Comparison of ENCODE assay signal across 9 cellular contexts in the genomic region with DNA sequence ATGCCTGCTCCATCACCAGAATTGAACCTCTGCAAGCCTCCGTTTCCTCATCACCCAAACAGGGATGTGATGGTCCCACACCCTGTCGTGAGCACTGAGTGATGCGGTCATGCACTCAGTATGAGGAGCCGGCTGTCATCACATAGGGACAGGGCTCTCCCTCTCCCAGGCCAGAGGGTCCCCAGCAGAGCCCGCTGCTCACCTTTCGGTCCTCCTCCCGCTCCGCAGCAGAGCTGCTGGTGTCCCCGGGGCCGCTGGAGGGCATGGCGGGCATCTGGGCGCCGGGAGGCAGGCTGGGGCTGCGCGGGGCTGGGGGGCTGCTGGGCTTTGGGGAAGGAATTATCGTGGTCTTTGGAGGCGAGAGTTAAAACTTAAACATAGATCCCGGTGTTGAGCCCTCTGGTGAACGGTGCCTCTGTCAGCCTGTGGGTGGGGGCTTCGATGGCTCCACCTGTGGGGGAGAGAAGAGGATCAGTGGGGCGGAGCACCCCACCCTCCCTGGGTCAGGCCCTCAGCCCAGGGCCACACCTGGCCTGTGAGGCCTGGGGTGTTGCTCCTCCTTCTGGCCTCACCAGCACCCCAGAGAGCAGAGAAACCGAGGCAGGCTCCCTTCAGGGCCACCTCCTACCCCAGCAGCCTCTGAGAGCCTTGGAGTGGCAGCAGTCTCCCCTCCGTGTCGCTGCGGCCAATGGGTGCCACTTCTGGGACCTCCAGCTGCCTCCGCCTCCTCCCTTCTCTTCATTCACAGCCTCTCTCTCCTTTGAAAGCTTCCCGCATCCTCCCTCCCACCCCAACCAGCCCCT. TPM values are rescaled to one million over a fixed set of nuclear protein-coding genes. Genes with fewer than 3 reads are reported as not detected.
DNase-seq lines count a peak whose midpoint lies in the region; ATAC-seq and TF ChIP-seq lines count a peak whose summit lies in the region.
"Had no signal": no experiment of that assay in that cellular context is flagged by ENCODE, and none has a peak within 500 bp of the region (broad histone marks: within the 10 kb centered on the region; RNA-seq: fewer than 3 reads in every experiment).

No MANE protein-coding gene starts in this region.

- H3K79me2 ChIP-seq in Karpas-422 (ENCODE audit: low read length): no peaks in the 10 kb centered on the region

- H3K4me1 ChIP-seq in heart right ventricle (peaks cover 27 to 94% (median 75%) of the 10 kb centered on the region in 9 donors), tibial nerve (peaks cover 0 to 84% (median 28%) of the 10 kb centered on the region in 4 donors), Karpas-422 (ENCODE audit: low read length) (no peaks in the 10 kb centered on the region)

- H3K9me3 ChIP-seq in heart right ventricle (no peaks in the 10 kb centered on the region), WERI-Rb-1 (ENCODE audit: severe bottlenecking) (no peaks in the 10 kb centered on the region), tibial nerve (no peaks in the 10 kb centered on the region), Karpas-422 (ENCODE audit: low read length) (no peaks in the 10 kb centered on the region)
- H3K9me3 ChIP-seq: tibial artery had no signal

- no peak overlapping the region for H2AFZ ChIP-seq in Karpas-422 (ENCODE audit: low read length)

- 79 to 85% methylated on average over 26 to 27 of the region's 27 CpGs for WGBS in heart right ventricle, 2 donors
- WGBS in tibial nerve, 2 donors: 71 to 73% methylated on average over 18 to 26 of the region's 27 CpGs

- no peak overlapping the region for H3K9ac ChIP-seq in Karpas-422 (ENCODE audit: low read length)

- intact Hi-C loops in heart right ventricle (cut with DNase I) (no loop called here), Right ventricle myocardium superior (cut with DNase I) (no loop called here)

- ATAC-seq in heart right ventricle: no peak
- ATAC-seq in Right ventricle myocardium superior (ENCODE audit: poor library complexity): no peak
- ATAC-seq in GM18873 (IDR thresholded peaks at IDR 0.05; ENCODE audit: low FRiP score, unreplicated experiment): no peak

- no peak overlapping the region for H3K4me2 ChIP-seq in Karpas-422 (ENCODE audit: low read depth, low read length, poor library complexity, severe bottlenecking)

- no peak for TF ChIP-seq CTCF in heart right ventricle (IDR thresholded peaks at IDR 0.05)
- TF ChIP-seq CTCF in WERI-Rb-1 (IDR thresholded peaks at IDR 0.05; ENCODE audit: low read depth, low read length): no peak
- no peak for TF ChIP-seq CTCF in tibial nerve (IDR thresholded peaks at IDR 0.05)

- no peak for TF ChIP-seq POLR2A in tibial nerve (IDR thresholded peaks at IDR 0.05)

- H3K4me3 ChIP-seq in heart right ventricle (peak overlapping the region in 1 of 10 donors; percentile 9), WERI-Rb-1 (ENCODE audit: low read depth, low read length) (no peak overlapping the region), tibial nerve (no peak overlapping the region), Karpas-422 (ENCODE audit: low read length) (no peak overlapping the region)
- H3K4me3 ChIP-seq: tibial artery had no signal

- no peak for TF ChIP-seq EP300 in tibial nerve (IDR thresholded peaks at IDR 0.05)

- H3K27me3 ChIP-seq in heart right ventricle (no peaks in the 10 kb centered on the region), WERI-Rb-1 (ENCODE audit: insufficient read depth, low read depth, severe bottlenecking) (no peaks in the 10 kb centered on the region), layer of hippocampus (ENCODE audit: control insufficient read depth, insufficient read depth, low read length) (no peaks in the 10 kb centered on the region), tibial nerve (no peaks in the 10 kb centered on the region), Karpas-422 (ENCODE audit: low read length) (no peaks in the 10 kb centered on the region)
- H3K27me3 ChIP-seq: tibial artery had no signal

- peak overlapping the region in 9 of 10 donors; percentile 71 to 91 (median 85) for H3K27ac ChIP-seq in heart right ventricle
- peak overlapping the region; percentile 49 for H3K27ac ChIP-seq in WERI-Rb-1
- H3K27ac ChIP-seq in layer of hippocampus (ENCODE audit: low read depth, low read length): peak overlapping the region; percentile 6
- peak overlapping the region; percentile 53 to 86 (median 75) for H3K27ac ChIP-seq in tibial nerve
- no peak overlapping the region for H3K27ac ChIP-seq in Karpas-422 (ENCODE audit: low read length)

- H3K9me2 ChIP-seq in Karpas-422 (replicated peaks; ENCODE audit: insufficient read depth, low read length): no peaks in the 10 kb centered on the region

- DNase-seq in heart right ventricle (no peak), Right ventricle myocardium superior (no peak), WERI-Rb-1 (no peak), tibial nerve (ENCODE audit: low spot score in 2 of 2) (no peak), Karpas-422 (no peak), DMS 273 treated with DMSO at 0.1 percent for 48 hours (lab: John Stamatoyannopoulos, UW) (no peak)
- DNase-seq: tibial artery had no signal

- peaks cover 9% of the 10 kb centered on the region; the same call in 1 of the 2 replicates for H4K20me1 ChIP-seq in Karpas-422 (ENCODE audit: insufficient read depth, low read depth, low read length)

- peaks cover 0 to 33% (median 3%) of the 10 kb centered on the region in 9 donors for H3K36me3 ChIP-seq in heart right ventricle
- H3K36me3 ChIP-seq in WERI-Rb-1: peaks cover 8% of the 10 kb centered on the region
- H3K36me3 ChIP-seq in tibial nerve: peaks cover 0 to 40% (median 0%) of the 10 kb centered on the region in 3 donors
- H3K36me3 ChIP-seq in Karpas-422 (ENCODE audit: insufficient read depth, low read length): no peaks in the 10 kb centered on the region

RNA-seq across cellular contexts. Expression of a gene that starts 27.8 kb away (rescaled TPM):
- total RNA-seq in heart right ventricle (10 to 100 TPM; 14.8 to 23.7 (median 19.4) TPM), Right ventricle myocardium superior (20.2 TPM), tibial nerve (10 to 100 TPM; 17.4 to 28.4 (median 25.0) TPM)
- 10 to 100 TPM in 1 of 2 donors, 1 to 10 TPM in 1; 4.7 to 10.3 TPM for polyA plus RNA-seq in heart right ventricle
- total RNA-seq in Karpas-422 (2014; rRNA removed; shearing (Covaris generic); ENCODE audit: low replicate concordance): 0.97 and 1.6 TPM in 2 replicates
